ENCODE assay signal across 26 cellular contexts in genomic region chr12:64950899-64951298, GRCh38.
"Had no signal": no experiment of that assay in that cellular context is flagged by ENCODE, and none has a peak within 500 bp of the region (broad histone marks: within the 10 kb centered on the region; RNA-seq: fewer than 3 reads in every experiment).

No MANE protein-coding gene starts in this region.

- DNase-seq: activated CD4-positive, alpha-beta memory T cell treated with anti-CD3 and anti-CD28 coated beads for 36 hours; activated CD4-positive, alpha-beta T cell treated with anti-CD3 and anti-CD28 coated beads, Interleukin-2, amount 10 ng/mL, durations not matched to agents 24 days and 14 days; activated CD4-positive, CD25-positive, alpha-beta regulatory T cell treated with anti-CD3 and anti-CD28 coated beads, Interleukin-2, amount 50 U/mL, for 72 hours; activated CD8-positive, alpha-beta memory T cell treated with anti-CD3 and anti-CD28 coated beads, Interleukin-2, amount 50 U/mL, for 4 hours; activated effector memory CD4-positive, alpha-beta T cell treated with anti-CD3 and anti-CD28 coated beads, Interleukin-2, amount 50 U/mL, for 16 hours; activated naive CD4-positive, alpha-beta T cell treated with anti-CD3 and anti-CD28 coated beads for 36 hours; activated naive CD8-positive, alpha-beta T cell treated with anti-CD3 and anti-CD28 coated beads for 36 hours; activated T-cell treated with anti-CD3 and anti-CD28 coated beads, Interleukin-2, amount 50 U/mL, for 1 hour; central memory CD4-positive, alpha-beta T cell; effector memory CD8-positive, alpha-beta T cell; gastrocnemius medialis; glutamatergic neuron; islet precursor cell; left ventricle myocardium superior; naive thymus-derived CD4-positive, alpha-beta T cell; ovary; right lobe of liver; stimulated activated CD4-positive, alpha-beta T cell treated with anti-CD3 and anti-CD28 coated beads, Interleukin-12 subunit alpha, Interleukin-12 subunit beta, amount 100 ng/mL, for 4 hours; stimulated activated CD4-positive, alpha-beta T cell treated with anti-CD3 and anti-CD28 coated beads, Interleukin-4, amount 100 ng/mL, for 24 hours; T1000; uterus had no signal

- H3K9me3 ChIP-seq: gastrocnemius medialis, ovary, right lobe of liver, thoracic aorta, uterus had no signal

- H3K4me3 ChIP-seq: gastrocnemius medialis, ovary, right lobe of liver, skin epidermis, thoracic aorta, uterus had no signal

- FAIRE-seq: astrocyte, endothelial cell of umbilical vein had no signal

- H3K36me3 ChIP-seq: gastrocnemius medialis, ovary, right lobe of liver, thoracic aorta, uterus had no signal

- H3K27ac ChIP-seq: gastrocnemius medialis, ovary, right lobe of liver, skin epidermis, thoracic aorta, uterus had no signal

- H3K4me1 ChIP-seq: gastrocnemius medialis, right lobe of liver, uterus had no signal

- H3K27me3 ChIP-seq: gastrocnemius medialis, ovary, right lobe of liver, uterus had no signal

- ATAC-seq: effector memory CD8-positive, alpha-beta T cell; gastrocnemius medialis; left ventricle myocardium superior; naive thymus-derived CD4-positive, alpha-beta T cell; right lobe of liver; stimulated activated effector memory CD8-positive, alpha-beta T cell treated with anti-CD3 and anti-CD28 coated beads, Interleukin-12 subunit alpha, Interleukin-12 subunit beta, amount 100 ng/mL, for 72 hours had no signal
